Comparison of ENCODE assay signal across 10 cellular contexts in genomic region chr15:68599560-68600071, GRCh38. TPM values are rescaled to one million over a fixed set of nuclear protein-coding genes. Genes with fewer than 3 reads are reported as not detected.
DNase-seq lines count a peak whose midpoint lies in the region; ATAC-seq and TF ChIP-seq lines count a peak whose summit lies in the region.
"Had no signal": no experiment of that assay in that cellular context is flagged by ENCODE, and none has a peak within 500 bp of the region (broad histone marks: within the 10 kb centered on the region; RNA-seq: fewer than 3 reads in every experiment).

No MANE protein-coding gene starts in this region.

- H3K36me3 ChIP-seq in BJ (ENCODE audit: control insufficient read depth, insufficient read depth, low read length) (no peaks in the 10 kb centered on the region), MG63 (no peaks in the 10 kb centered on the region), mesenchymal stem cell (ENCODE audit: control insufficient read depth in 1 of 2, insufficient read depth in 2 of 2, low read depth in 1 of 2, low read length in 2 of 2) (peaks cover 0 to 9% of the 10 kb centered on the region in 2 experiments), thyroid gland (no peaks in the 10 kb centered on the region)
- H3K36me3 ChIP-seq: Peyer's patch had no signal

- CTCF ChIA-PET in BJ (lab: Yijun Ruan, JAX), result interaction anchor here (0.7 to 1.0 kb wide), 3 partner anchors 10 to 70 kb away, joined by 3 read pairs; no protein-coding TSS in a partner anchor

- no peak for TF ChIP-seq POLR2A in thyroid gland (IDR thresholded peaks at IDR 0.05)

- DNase-seq in BJ (ENCODE audit: low read depth) (peak; percentile 47), MG63 (peak; percentile 65), mesenchymal stem cell (peak; percentile 87), thyroid gland (no peak)
- DNase-seq in activated CD4-positive, alpha-beta T cell treated with anti-CD3 and anti-CD28 coated beads for 1 hour, result no peak
- no peak for DNase-seq in activated T-cell treated with anti-CD3 and anti-CD28 coated beads, Interleukin-2, amount 50 U/mL, for 48 hours
- DNase-seq: DND-41 had no signal

- TF ChIP-seq CTCF in BJ (IDR thresholded peaks at IDR 0.05; ENCODE audit: insufficient read depth, low read depth, low read length) (no peak), brain (conservative IDR thresholded peaks at IDR 0.05) (no peak), thyroid gland (IDR thresholded peaks at IDR 0.05) (no peak)

- no peaks in the 10 kb centered on the region for H3K27me3 ChIP-seq in BJ (ENCODE audit: control insufficient read depth, insufficient read depth, low read length)
- H3K27me3 ChIP-seq in MG63, result no peaks in the 10 kb centered on the region
- H3K27me3 ChIP-seq in mesenchymal stem cell (ENCODE audit: control insufficient read depth in 1 of 2, insufficient read depth in 1 of 2, low read length in 2 of 2), result no peaks in the 10 kb centered on the region
- H3K27me3 ChIP-seq in thyroid gland, result no peaks in the 10 kb centered on the region
- H3K27me3 ChIP-seq: Peyer's patch had no signal

- H2BK15ac ChIP-seq in mesenchymal stem cell (ENCODE audit: low read depth, poor library complexity, severe bottlenecking), result no peak overlapping the region

- peak overlapping the region; percentile 82 for H3K9ac ChIP-seq in mesenchymal stem cell (ENCODE audit: low read length)

- no peak overlapping the region for H3K4ac ChIP-seq in mesenchymal stem cell (ENCODE audit: low read depth in 1 of 2, low read length in 2 of 2)

- H3K9me3 ChIP-seq in MG63 (no peaks in the 10 kb centered on the region), mesenchymal stem cell (ENCODE audit: control insufficient read depth, low read length) (no peaks in the 10 kb centered on the region), thyroid gland (no peaks in the 10 kb centered on the region)
- H3K9me3 ChIP-seq: Peyer's patch had no signal

- H2AK5ac ChIP-seq in mesenchymal stem cell (ENCODE audit: low read length, severe bottlenecking), result no peak overlapping the region

- no peak for ATAC-seq in stimulated activated memory B cell treated with anti-CD40 and anti-IgM and Interleukin-4, amounts not matched to agents 10 μg/mL and 1 μg/mL and 100 μg/mL, for 72 hours

- H3K4me1 ChIP-seq in mesenchymal stem cell (ENCODE audit: control insufficient read depth, insufficient read depth, low read depth, low read length) (peaks cover 34% of the 10 kb centered on the region), thyroid gland (peaks cover 20 to 56% of the 10 kb centered on the region in 2 donors)
- H3K4me1 ChIP-seq: Peyer's patch had no signal

- no peak overlapping the region for H3K23ac ChIP-seq in mesenchymal stem cell (ENCODE audit: low read length in 2 of 2)

- H4K91ac ChIP-seq in mesenchymal stem cell (ENCODE audit: low read length), result no peak overlapping the region

- H3K4me3 Mint-ChIP-seq in brain, result peak overlapping the region; percentile 13 to 60 (median 27)
- no peak overlapping the region for H3K4me3 Mint-ChIP-seq in stimulated activated memory B cell treated with anti-CD40 and anti-IgM and Interleukin-4, amounts not matched to agents 10 μg/mL and 1 μg/mL and 100 μg/mL, for 72 hours

- no peak overlapping the region for H2BK120ac ChIP-seq in mesenchymal stem cell (ENCODE audit: low read depth, low read length)

- H3K9me3 Mint-ChIP-seq in brain, result peaks cover 0 to 3% (median 0%) of the 10 kb centered on the region in 5 experiments
- no peaks in the 10 kb centered on the region for H3K9me3 Mint-ChIP-seq in stimulated activated memory B cell treated with anti-CD40 and anti-IgM and Interleukin-4, amounts not matched to agents 10 μg/mL and 1 μg/mL and 100 μg/mL, for 72 hours

- H4K8ac ChIP-seq in mesenchymal stem cell (ENCODE audit: low read length), result peak overlapping the region; percentile 47

- no peaks in the 10 kb centered on the region for H3K36me3 Mint-ChIP-seq in brain
- H3K36me3 Mint-ChIP-seq in stimulated activated memory B cell treated with anti-CD40 and anti-IgM and Interleukin-4, amounts not matched to agents 10 μg/mL and 1 μg/mL and 100 μg/mL, for 72 hours, result no peaks in the 10 kb centered on the region

- 39% methylated on average over 7 of the region's 7 CpGs for WGBS in mesenchymal stem cell
- 74 to 77% methylated on average over 7 of the region's 7 CpGs for WGBS in thyroid gland, 2 donors

- H3K27ac ChIP-seq in mesenchymal stem cell (ENCODE audit: low read length, poor library complexity, severe bottlenecking), result no peak overlapping the region
- H3K27ac ChIP-seq in thyroid gland, result peak overlapping the region in 1 of 3 donors; percentile 57

- H3K4me1 Mint-ChIP-seq in brain, result peaks cover 100% of the 10 kb centered on the region
- peaks cover 5% of the 10 kb centered on the region for H3K4me1 Mint-ChIP-seq in stimulated activated memory B cell treated with anti-CD40 and anti-IgM and Interleukin-4, amounts not matched to agents 10 μg/mL and 1 μg/mL and 100 μg/mL, for 72 hours

- H3K18ac ChIP-seq in mesenchymal stem cell (ENCODE audit: low read depth in 1 of 2, low read length in 2 of 2), result no peak overlapping the region

- intact Hi-C loops in thyroid gland (cut with DNase I), result no loop called here

- H3K4me2 ChIP-seq in mesenchymal stem cell (ENCODE audit: low read length, poor library complexity, severe bottlenecking), result no peak overlapping the region

- no peak overlapping the region for H2BK12ac ChIP-seq in mesenchymal stem cell (ENCODE audit: low read length in 2 of 2)

- peaks cover 37% of the 10 kb centered on the region for H3K79me1 ChIP-seq in mesenchymal stem cell (replicated peaks; ENCODE audit: low read length, poor library complexity, severe bottlenecking)

- H2BK5ac ChIP-seq in mesenchymal stem cell (ENCODE audit: low read depth, low read length, poor library complexity, severe bottlenecking), result no peak overlapping the region

- POLR2A ChIA-PET in BJ (lab: Charles Lee), result no interaction called here

- no peaks in the 10 kb centered on the region for H3K27me3 Mint-ChIP-seq in brain
- peaks cover 32% of the 10 kb centered on the region for H3K27me3 Mint-ChIP-seq in stimulated activated memory B cell treated with anti-CD40 and anti-IgM and Interleukin-4, amounts not matched to agents 10 μg/mL and 1 μg/mL and 100 μg/mL, for 72 hours

- no peak overlapping the region for H3K4me3 ChIP-seq in BJ (ENCODE audit: low read depth, low read length)
- H3K4me3 ChIP-seq in MG63, result no peak overlapping the region
- H3K4me3 ChIP-seq in mesenchymal stem cell (ENCODE audit: insufficient read depth in 1 of 2, low read depth in 1 of 2, low read length in 2 of 2), result peak overlapping the region in 1 of 2 experiments; percentile 26
- H3K4me3 ChIP-seq in thyroid gland (replicated peaks in 1 of 3), result no peak overlapping the region
- H3K4me3 ChIP-seq: Peyer's patch had no signal

- peak overlapping the region; percentile 87 to 96 (median 93) for H3K27ac Mint-ChIP-seq in brain
- no peak overlapping the region for H3K27ac Mint-ChIP-seq in stimulated activated memory B cell treated with anti-CD40 and anti-IgM and Interleukin-4, amounts not matched to agents 10 μg/mL and 1 μg/mL and 100 μg/mL, for 72 hours

- no peak overlapping the region for H3K14ac ChIP-seq in mesenchymal stem cell (ENCODE audit: low read length in 2 of 2)

- no peak overlapping the region for H2AFZ ChIP-seq in mesenchymal stem cell (ENCODE audit: low read depth, low read length)

RNA-seq across cellular contexts. Expression of gene CORO2B, which starts 20.8 kb away (rescaled TPM):
- polyA plus RNA-seq in BJ (2011; rRNA removed) (5.1 and 7.7 TPM in 2 replicates), brain (ENCODE audit: insufficient read depth, low read depth, low replicate concordance) (59.3 TPM)
- polyA minus RNA-seq in BJ (2011; rRNA and poly(A)+ RNA removed), result 5.2 and 6.8 TPM in 2 replicates
- 7.1 and 7.9 TPM in 2 replicates for total RNA-seq in MG63 (2014; rRNA removed; shearing (Covaris generic); ENCODE audit: low replicate concordance)
- 6.0 TPM for polyA plus RNA-seq in mesenchymal stem cell (2013, experiment 1 of 2)
- 6.3 TPM for polyA plus RNA-seq in mesenchymal stem cell (2013, experiment 2 of 2)
- 1 to 10 TPM; 3.1 to 9.6 (median 8.6) TPM for total RNA-seq in thyroid gland

Comparison
In these comparisons a context has a peak if more than half of its experiments do, and no peak if none do; other contexts are left out.
1. DNase-seq: peak in BJ (single experiment), MG63 (single experiment) and mesenchymal stem cell (single experiment); none in thyroid gland (0 of 2), activated CD4-positive, alpha-beta T cell treated with anti-CD3 and anti-CD28 coated beads for 1 hour (single experiment) and activated T-cell treated with anti-CD3 and anti-CD28 coated beads, Interleukin-2, amount 50 U/mL, for 48 hours (0 of 2).